ENCODE assay signal across 8 cellular contexts in genomic region chr11:61587541-61587941, GRCh38. TPM values are rescaled to one million over a fixed set of nuclear protein-coding genes. Genes with fewer than 3 reads are reported as not detected.
A peak's percentile ranks its signal among the peaks of the same experiment; 100 is the strongest.
DNase-seq lines count a peak whose midpoint lies in the region; ATAC-seq lines count a peak whose summit lies in the region.

No MANE protein-coding gene starts in this region.

- peaks cover 76% of the 10 kb centered on the region for H3K27me3 Mint-ChIP-seq in stimulated activated memory B cell treated with anti-CD40 and anti-IgM and Interleukin-4, amounts not matched to agents 10 μg/mL and 1 μg/mL and 100 μg/mL, for 72 hours
- H3K27me3 Mint-ChIP-seq in activated T-helper 2 cell treated with anti-CD3 and anti-CD28 coated beads, Interferon-gamma antibody, Interleukin-2, Interleukin-4, amounts not matched to agents 10 μg/mL and 5 μg/mL and 100 μg/mL, durations not matched to agents 14 hours and 24 hours and 36 hours (ENCODE audit: low read depth) = peaks cover 56% of the 10 kb centered on the region

- intact Hi-C loops in activated T-helper 2 cell treated with anti-CD3 and anti-CD28 coated beads, Interferon-gamma antibody, Interleukin-2, Interleukin-4, amounts not matched to agents 10 μg/mL and 5 μg/mL and 100 μg/mL, durations not matched to agents 14 hours and 24 hours and 36 hours (cut with micrococcal nuclease) = no loop called here

- H3K4me1 Mint-ChIP-seq in stimulated activated memory B cell treated with anti-CD40 and anti-IgM and Interleukin-4, amounts not matched to agents 10 μg/mL and 1 μg/mL and 100 μg/mL, for 72 hours = peaks cover 13% of the 10 kb centered on the region
- peaks cover 5% of the 10 kb centered on the region for H3K4me1 Mint-ChIP-seq in activated T-helper 2 cell treated with anti-CD3 and anti-CD28 coated beads, Interferon-gamma antibody, Interleukin-2, Interleukin-4, amounts not matched to agents 10 μg/mL and 5 μg/mL and 100 μg/mL, durations not matched to agents 14 hours and 24 hours and 36 hours (ENCODE audit: low read depth)

- no peak overlapping the region for H3K27ac Mint-ChIP-seq in stimulated activated memory B cell treated with anti-CD40 and anti-IgM and Interleukin-4, amounts not matched to agents 10 μg/mL and 1 μg/mL and 100 μg/mL, for 72 hours
- no peak overlapping the region for H3K27ac Mint-ChIP-seq in activated T-helper 2 cell treated with anti-CD3 and anti-CD28 coated beads, Interferon-gamma antibody, Interleukin-2, Interleukin-4, amounts not matched to agents 10 μg/mL and 5 μg/mL and 100 μg/mL, durations not matched to agents 14 hours and 24 hours and 36 hours

- H3K4me3 Mint-ChIP-seq in stimulated activated memory B cell treated with anti-CD40 and anti-IgM and Interleukin-4, amounts not matched to agents 10 μg/mL and 1 μg/mL and 100 μg/mL, for 72 hours = no peak overlapping the region
- no peak overlapping the region for H3K4me3 Mint-ChIP-seq in activated T-helper 2 cell treated with anti-CD3 and anti-CD28 coated beads, Interferon-gamma antibody, Interleukin-2, Interleukin-4, amounts not matched to agents 10 μg/mL and 5 μg/mL and 100 μg/mL, durations not matched to agents 14 hours and 24 hours and 36 hours (ENCODE audit: low read depth)

- H3K9me3 Mint-ChIP-seq in stimulated activated memory B cell treated with anti-CD40 and anti-IgM and Interleukin-4, amounts not matched to agents 10 μg/mL and 1 μg/mL and 100 μg/mL, for 72 hours = no peaks in the 10 kb centered on the region
- no peaks in the 10 kb centered on the region for H3K9me3 Mint-ChIP-seq in activated T-helper 2 cell treated with anti-CD3 and anti-CD28 coated beads, Interferon-gamma antibody, Interleukin-2, Interleukin-4, amounts not matched to agents 10 μg/mL and 5 μg/mL and 100 μg/mL, durations not matched to agents 14 hours and 24 hours and 36 hours

- no peaks in the 10 kb centered on the region for H3K36me3 Mint-ChIP-seq in stimulated activated memory B cell treated with anti-CD40 and anti-IgM and Interleukin-4, amounts not matched to agents 10 μg/mL and 1 μg/mL and 100 μg/mL, for 72 hours
- H3K36me3 Mint-ChIP-seq in activated T-helper 2 cell treated with anti-CD3 and anti-CD28 coated beads, Interferon-gamma antibody, Interleukin-2, Interleukin-4, amounts not matched to agents 10 μg/mL and 5 μg/mL and 100 μg/mL, durations not matched to agents 14 hours and 24 hours and 36 hours (ENCODE audit: low read depth) = no peaks in the 10 kb centered on the region

- peak; percentile 40 to 44 for DNase-seq in stimulated activated CD4-positive, alpha-beta T cell treated with anti-CD3 and anti-CD28 coated beads, Interleukin-2, amount 100 ng/mL, for 24 hours
- DNase-seq in stimulated activated CD4-positive, alpha-beta T cell treated with anti-CD3 and anti-CD28 coated beads, Interleukin-15, amount 100 ng/mL, for 24 hours = no peak
- DNase-seq in astrocyte of the hippocampus (ENCODE audit: low read depth, low spot score) (peak; percentile 63), iPS-NIHi11 (ENCODE audit: low spot score) (peak; percentile 75), NCI-H510A treated with DMSO at 0.1 percent for 48 hours (lab: John Stamatoyannopoulos, UW) (no peak)
- DNase-seq in activated T-helper 2 cell treated with anti-CD3 and anti-CD28 coated beads, Interferon-gamma antibody, Interleukin-2, Interleukin-4, amounts not matched to agents 10 μg/mL and 5 μg/mL and 100 μg/mL, durations not matched to agents 14 hours and 24 hours and 36 hours (ENCODE audit: low spot score) = no peak

- peak; percentile 21 for ATAC-seq in stimulated activated memory B cell treated with anti-CD40 and anti-IgM and Interleukin-4, amounts not matched to agents 10 μg/mL and 1 μg/mL and 100 μg/mL, for 72 hours
- no peak for ATAC-seq in GM19455 (IDR thresholded peaks at IDR 0.05; ENCODE audit: unreplicated experiment)

RNA-seq across cellular contexts. Expression of gene SYT7, which starts 6.7 kb away (rescaled TPM):
- total RNA-seq in activated T-helper 2 cell treated with anti-CD3 and anti-CD28 coated beads, Interferon-gamma antibody, Interleukin-2, Interleukin-4, amounts not matched to agents 10 μg/mL and 5 μg/mL and 100 μg/mL, durations not matched to agents 14 hours and 24 hours and 36 hours = 0.09 and 0.30 TPM in 2 replicates

Comparison
In these comparisons a context has a peak if more than half of its experiments do, and no peak if none do; other contexts are left out.
1. DNase-seq: peak in stimulated activated CD4-positive, alpha-beta T cell treated with anti-CD3 and anti-CD28 coated beads, Interleukin-2, amount 100 ng/mL, for 24 hours (2 of 2), astrocyte of the hippocampus (single experiment) and iPS-NIHi11 (single experiment); none in stimulated activated CD4-positive, alpha-beta T cell treated with anti-CD3 and anti-CD28 coated beads, Interleukin-15, amount 100 ng/mL, for 24 hours (single experiment), activated T-helper 2 cell treated with anti-CD3 and anti-CD28 coated beads, Interferon-gamma antibody, Interleukin-2, Interleukin-4, amounts not matched to agents 10 μg/mL and 5 μg/mL and 100 μg/mL, durations not matched to agents 14 hours and 24 hours and 36 hours (single experiment) and NCI-H510A treated with DMSO at 0.1 percent for 48 hours (single experiment).